Comparison of ENCODE assay signal across 7 cellular contexts in the genomic region with DNA sequence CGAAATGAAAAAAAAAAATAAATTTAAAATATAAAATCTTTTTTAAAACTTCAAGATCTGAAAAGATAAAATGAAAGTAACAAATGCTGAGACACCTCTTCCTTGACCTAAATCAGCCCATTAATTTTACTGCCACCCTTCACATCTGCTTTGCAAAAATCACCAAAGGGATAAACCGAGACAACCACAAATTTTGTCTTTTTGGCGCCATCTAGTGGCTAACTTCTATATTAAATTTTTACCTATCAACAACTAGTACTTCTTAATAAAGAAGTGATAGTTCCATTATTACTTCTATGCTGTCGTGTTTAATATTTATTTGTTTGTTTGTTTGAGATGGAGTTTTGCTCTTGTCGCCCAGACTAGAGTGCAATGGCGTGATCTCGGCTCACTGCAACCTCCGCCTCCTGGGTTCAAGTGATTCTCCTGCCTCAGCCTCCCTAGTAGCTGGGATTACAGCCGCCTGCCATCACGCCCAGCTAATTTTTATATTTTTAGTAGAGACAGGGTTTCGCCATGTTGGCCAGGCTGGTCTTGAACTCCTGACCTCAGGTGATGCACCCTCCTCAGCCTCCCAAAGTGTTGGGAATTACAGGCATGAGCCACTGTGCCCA. TPM values are rescaled to one million over a fixed set of nuclear protein-coding genes. Genes with fewer than 3 reads are reported as not detected.
DNase-seq lines count a peak whose midpoint lies in the region; ATAC-seq, FAIRE-seq and TF ChIP-seq lines count a peak whose summit lies in the region.
"Not testable (repeated sequence)": the region's sequence is repeated elsewhere in the genome, so short reads cannot be mapped to it uniquely, and the experiment has no call there.

No MANE protein-coding gene starts in this region.

- not testable (repeated sequence) for H3K4me2 ChIP-seq in astrocyte (ENCODE audit: low read length)

- not testable (repeated sequence) for H3K27me3 ChIP-seq in astrocyte (ENCODE audit: insufficient read depth, low read length)

- peak; percentile 36 for DNase-seq in DMS79 treated with DMSO at 0.1 percent for 48 hours (lab: John Stamatoyannopoulos, UW)
- peak; percentile 16 for DNase-seq in NCI-H2029 treated with DMSO at 0.1 percent for 48 hours (lab: John Stamatoyannopoulos, UW)
- DNase-seq in RKO (ENCODE audit: low spot score), result peak; percentile 56
- peak; percentile 12 for DNase-seq in astrocyte (ENCODE audit: low read depth)
- peak; percentile 64 for DNase-seq in fibroblast of villous mesenchyme (ENCODE audit: low read depth)
- DNase-seq in midbrain (lab: John Stamatoyannopoulos, UW), result peak; percentile 51

- not testable (repeated sequence) for H3K27me3 Mint-ChIP-seq in astrocyte (ENCODE audit: low read depth, unreplicated experiment)

- H3K4me3 Mint-ChIP-seq in astrocyte (ENCODE audit: unreplicated experiment), result not testable (repeated sequence)

- not testable (repeated sequence) for FAIRE-seq in astrocyte (lab: Jason Lieb, UNC)

- not testable (repeated sequence) for H3K4me1 ChIP-seq in astrocyte (ENCODE audit: insufficient read depth, low read length)

- not testable (repeated sequence) for H2AFZ ChIP-seq in astrocyte (ENCODE audit: low read depth, low read length)

- H3K79me2 ChIP-seq in astrocyte (ENCODE audit: insufficient read depth, low read length), result not testable (repeated sequence)

- peak; percentile 53 for ATAC-seq in HG02678 (IDR thresholded peaks at IDR 0.05; ENCODE audit: unreplicated experiment)

- not testable (repeated sequence) for H3K9ac ChIP-seq in astrocyte (ENCODE audit: low read length)

- H3K27ac ChIP-seq in astrocyte (ENCODE audit: low read depth, low read length), result not testable (repeated sequence)

- H3K4me1 Mint-ChIP-seq in astrocyte (ENCODE audit: low read depth, unreplicated experiment), result not testable (repeated sequence)

- not testable (repeated sequence) for H3K36me3 ChIP-seq in astrocyte (ENCODE audit: insufficient read depth, low read length)

- not testable (repeated sequence) for H3K27ac Mint-ChIP-seq in astrocyte (ENCODE audit: unreplicated experiment)

- H4K20me1 ChIP-seq in astrocyte (ENCODE audit: insufficient read depth, low read length), result not testable (repeated sequence)

- H3K9me3 Mint-ChIP-seq in astrocyte (ENCODE audit: unreplicated experiment), result not testable (repeated sequence)

- H3K9me3 ChIP-seq in astrocyte (ENCODE audit: insufficient read depth, low read depth, low read length), result not testable (repeated sequence)

- peak; percentile 37 for TF ChIP-seq CTCF in astrocyte (IDR thresholded peaks at IDR 0.05; ENCODE audit: insufficient read depth, low read depth, low read length)
- TF ChIP-seq CTCF in fibroblast of villous mesenchyme (IDR thresholded peaks at IDR 0.05; ENCODE audit: insufficient read depth, low read depth, low read length), result peak; percentile 52

- H3K36me3 Mint-ChIP-seq in astrocyte (ENCODE audit: low read depth, unreplicated experiment), result not testable (repeated sequence)

- not testable (repeated sequence) for H3K4me3 ChIP-seq in astrocyte (ENCODE audit: insufficient read depth, low read depth, low read length); fibroblast of villous mesenchyme (ENCODE audit: low read depth, low read length)

RNA-seq across cellular contexts. Expression of a gene that starts 35.0 kb away (rescaled TPM):
- total RNA-seq in astrocyte (118 and 143 TPM in 2 replicates), fibroblast of villous mesenchyme (29.6 and 40.2 TPM in 2 replicates)

Comparison
In these comparisons a context has a peak if more than half of its experiments do, and no peak if none do; other contexts are left out.
1. DNase-seq: peak in every context shown above with its lines; median percentile 64 in fibroblast of villous mesenchyme; 56 in RKO; 51 in midbrain; 36 in DMS79 treated with DMSO at 0.1 percent for 48 hours; 16 in NCI-H2029 treated with DMSO at 0.1 percent for 48 hours; 12 in astrocyte.